ENCODE assay signal across 2 cellular contexts in the genomic region with DNA sequence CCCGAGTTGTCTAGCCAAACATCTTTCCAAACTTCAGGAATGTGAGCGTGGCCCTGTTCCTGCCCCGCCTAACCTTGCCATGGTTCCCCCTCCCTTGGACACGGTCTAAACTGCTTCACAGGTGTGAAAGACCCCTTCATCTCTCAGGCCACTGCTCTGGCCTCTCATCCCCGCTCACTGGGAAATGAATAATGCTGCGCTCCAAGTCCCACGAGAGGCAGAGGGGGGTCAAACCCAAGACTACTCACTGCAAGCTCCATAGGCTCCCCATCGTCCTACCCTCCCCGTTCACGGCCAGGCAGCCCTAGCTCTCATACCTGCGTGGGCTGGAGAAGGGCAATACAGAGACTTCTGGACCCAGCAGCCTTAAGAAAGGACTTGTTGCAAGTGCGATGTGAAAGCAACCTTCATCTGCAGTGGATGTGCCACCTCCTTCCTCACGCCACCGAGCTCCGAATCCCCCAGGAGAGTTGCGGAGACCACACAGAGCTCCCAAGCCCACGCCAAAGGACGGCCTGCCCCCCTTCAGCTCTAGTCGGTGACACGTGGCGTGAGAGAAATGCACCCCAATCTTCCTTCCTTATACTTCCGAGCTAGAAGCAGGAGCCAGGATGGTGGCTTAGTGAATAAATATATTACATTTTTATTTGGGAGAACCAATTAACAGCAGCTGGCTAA.
TF ChIP-seq lines count a peak whose summit lies in the region.

No MANE protein-coding gene starts in this region.

TF ChIP-seq in GM23338, 12 proteins besides CTCF, POLR2A, EP300 and RAD21:
- TF ChIP-seq ETS1 (IDR thresholded peaks at IDR 0.05) (no peak), REST (IDR thresholded peaks at IDR 0.05; ENCODE audit: unreplicated experiment) (no peak), POLR2AphosphoS5 (IDR thresholded peaks at IDR 0.05; ENCODE audit: low read depth) (no peak), ZNF114 (CRISPR knock-in tag; IDR thresholded peaks at IDR 0.05) (no peak), EZH2 (IDR thresholded peaks at IDR 0.05; ENCODE audit: low read depth, unreplicated experiment) (peak; percentile 2), STAT1 (IDR thresholded peaks at IDR 0.05; ENCODE audit: unreplicated experiment) (no peak)

TF ChIP-seq in H1, 55 proteins besides CTCF, POLR2A, EP300 and RAD21:
- TF ChIP-seq, protein P1, sequence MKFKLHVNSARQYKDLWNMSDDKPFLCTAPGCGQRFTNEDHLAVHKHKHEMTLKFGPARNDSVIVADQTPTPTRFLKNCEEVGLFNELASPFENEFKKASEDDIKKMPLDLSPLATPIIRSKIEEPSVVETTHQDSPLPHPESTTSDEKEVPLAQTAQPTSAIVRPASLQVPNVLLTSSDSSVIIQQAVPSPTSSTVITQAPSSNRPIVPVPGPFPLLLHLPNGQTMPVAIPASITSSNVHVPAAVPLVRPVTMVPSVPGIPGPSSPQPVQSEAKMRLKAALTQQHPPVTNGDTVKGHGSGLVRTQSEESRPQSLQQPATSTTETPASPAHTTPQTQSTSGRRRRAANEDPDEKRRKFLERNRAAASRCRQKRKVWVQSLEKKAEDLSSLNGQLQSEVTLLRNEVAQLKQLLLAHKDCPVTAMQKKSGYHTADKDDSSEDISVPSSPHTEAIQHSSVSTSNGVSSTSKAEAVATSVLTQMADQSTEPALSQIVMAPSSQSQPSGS (IDR thresholded peaks at IDR 0.05; ENCODE audit: low read length): no peak
- no peak for TF ChIP-seq MAX (IDR thresholded peaks at IDR 0.05)
- no peak for TF ChIP-seq SIX5 (IDR thresholded peaks at IDR 0.05; ENCODE audit: low read depth, low read length)
- TF ChIP-seq E2F6 (IDR thresholded peaks at IDR 0.05): no peak
- TF ChIP-seq GTF2F1 (IDR thresholded peaks at IDR 0.05; ENCODE audit: borderline replicate concordance, low read depth, low read length): no peak
- no peak for TF ChIP-seq RFX5 (IDR thresholded peaks at IDR 0.05; ENCODE audit: borderline replicate concordance, low read depth, low read length)
- TF ChIP-seq TAF7 (optimal IDR thresholded peaks at IDR 0.05; ENCODE audit: borderline replicate concordance, low read depth, low read length): no peak
- no peak for TF ChIP-seq TEAD4 (IDR thresholded peaks at IDR 0.05; ENCODE audit: low read depth, low read length)
- TF ChIP-seq TCF12 (IDR thresholded peaks at IDR 0.05; ENCODE audit: low read depth, low read length): no peak
- no peak for TF ChIP-seq ZNF274 (IDR thresholded peaks at IDR 0.05; ENCODE audit: borderline replicate concordance, extremely low read depth, low read length)
- TF ChIP-seq SAP30 (IDR thresholded peaks at IDR 0.05; ENCODE audit: insufficient read depth, insufficient replicate concordance, low read length): no peak
- no peak for TF ChIP-seq JUN (IDR thresholded peaks at IDR 0.05; ENCODE audit: low read depth, low read length)
- TF ChIP-seq SIN3A (conservative IDR thresholded peaks at IDR 0.05 in 1 of 2, IDR thresholded peaks at IDR 0.05 in 1 of 2; ENCODE audit: low read depth in 1 of 2, low read length in 2 of 2): no peak
- no peak for TF ChIP-seq PHF8 (conservative IDR thresholded peaks at IDR 0.05; ENCODE audit: low read depth, low read length)
- no peak for TF ChIP-seq NRF1 (IDR thresholded peaks at IDR 0.05; ENCODE audit: low read depth, low read length)
- TF ChIP-seq KDM1A (IDR thresholded peaks at IDR 0.05; ENCODE audit: borderline replicate concordance, low read length): no peak
- TF ChIP-seq BCL11A (IDR thresholded peaks at IDR 0.05; ENCODE audit: low read depth in 2 of 2, low read length in 2 of 2): no peak
- no peak for TF ChIP-seq HDAC6 (IDR thresholded peaks at IDR 0.05; ENCODE audit: low read depth, low read length)
